ENCODE assay signal across 22 cellular contexts in the genomic region with DNA sequence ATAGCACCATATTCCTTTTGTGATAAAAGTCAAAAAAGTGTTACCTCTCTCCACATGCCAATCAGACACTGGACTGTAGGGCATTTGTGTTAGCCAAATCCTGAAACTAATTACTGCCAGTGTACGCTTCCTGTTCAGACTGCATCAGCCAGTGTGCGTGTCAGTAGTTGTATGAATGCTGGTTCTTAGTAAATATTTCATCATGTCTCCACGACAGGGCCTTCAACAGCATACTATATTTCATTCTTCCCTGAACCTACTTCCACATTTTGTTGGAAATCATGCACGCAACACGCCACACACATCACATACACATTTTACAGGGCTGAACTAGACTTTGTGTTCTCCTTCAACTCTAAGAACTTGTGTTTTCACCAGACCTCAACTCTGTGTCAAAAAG.
DNase-seq lines count a peak whose midpoint lies in the region; ATAC-seq lines count a peak whose summit lies in the region.
"Had no signal": no experiment of that assay in that cellular context is flagged by ENCODE, and none has a peak within 500 bp of the region (broad histone marks: within the 10 kb centered on the region; RNA-seq: fewer than 3 reads in every experiment).

No MANE protein-coding gene starts in this region.

- no peak overlapping the region for H2BK120ac ChIP-seq in trophoblast cell (ENCODE audit: insufficient read depth, low read length, poor library complexity)

- H3K9me3 ChIP-seq in trophoblast cell (ENCODE audit: insufficient read depth, low read depth, low read length): no peaks in the 10 kb centered on the region
- H3K9me3 ChIP-seq: psoas muscle, tibial artery had no signal

- H4K12ac ChIP-seq in trophoblast cell (ENCODE audit: low read depth, low read length): no peak overlapping the region

- no peak overlapping the region for H3K4ac ChIP-seq in trophoblast cell (ENCODE audit: low read depth, low read length)

- no CpG with 5 or more reads among the region's 5 CpGs for WGBS in trophoblast cell (ENCODE audit: extremely low coverage, insufficient coverage, insufficient read length)

- H3K79me2 ChIP-seq in trophoblast cell (ENCODE audit: control insufficient read depth, insufficient read depth, low read length, poor library complexity): peaks cover 4% of the 10 kb centered on the region

- no peak overlapping the region for H3K18ac ChIP-seq in trophoblast cell (ENCODE audit: low read length)

- POLR2A ChIA-PET in activated CD4-positive, alpha-beta T cell treated with anti-CD3 and anti-CD28 coated beads for 36 hours (lab: Charles Lee): no interaction called here

- no peak overlapping the region for H3K4me2 ChIP-seq in trophoblast cell (ENCODE audit: low read length)

- no peak overlapping the region for H3K23ac ChIP-seq in trophoblast cell (ENCODE audit: low read length)

- no peak overlapping the region for H3K14ac ChIP-seq in trophoblast cell (ENCODE audit: low read length)

- H3K4me1 Mint-ChIP-seq in activated CD4-positive, alpha-beta T cell treated with anti-CD3 and anti-CD28 coated beads for 36 hours: peaks cover 28% of the 10 kb centered on the region
- H3K4me1 Mint-ChIP-seq in activated CD4-positive, alpha-beta T cell treated with anti-CD3 and anti-CD28 coated beads, Interleukin-2, amount 10 ng/mL, durations not matched to agents 24 days and 14 days: no peaks in the 10 kb centered on the region
- H3K4me1 Mint-ChIP-seq: activated CD4-positive, alpha-beta memory T cell treated with anti-CD3 and anti-CD28 coated beads, Interleukin-2, amount 10 ng/mL, durations not matched to agents 7 days and 5 days; activated naive CD8-positive, alpha-beta T cell treated with anti-CD3 and anti-CD28 coated beads for 36 hours; stimulated activated naive B cell treated with anti-CD40 and anti-IgM and Interleukin-4, amounts not matched to agents 10 μg/mL and 1 μg/mL and 100 μg/mL, for 72 hours had no signal

- H4K8ac ChIP-seq in trophoblast cell (ENCODE audit: low read depth, low read length): no peak overlapping the region

- peak overlapping the region; percentile 26 for H3K27ac ChIP-seq in trophoblast cell (ENCODE audit: low read depth, low read length)
- H3K27ac ChIP-seq: 22Rv1, C4-2B, psoas muscle, tibial artery had no signal

- no peak overlapping the region for H2BK12ac ChIP-seq in trophoblast cell (ENCODE audit: low read length)

- no peaks in the 10 kb centered on the region for H3K27me3 ChIP-seq in trophoblast cell (ENCODE audit: insufficient read depth, low read length)
- H3K27me3 ChIP-seq: tibial artery had no signal

- H2AFZ ChIP-seq in trophoblast cell (ENCODE audit: insufficient read depth, low read length, poor library complexity): no peak overlapping the region

- no peak overlapping the region for H2BK5ac ChIP-seq in trophoblast cell (ENCODE audit: low read depth, low read length, poor library complexity)

- no peak overlapping the region for H3K4me3 Mint-ChIP-seq in activated CD4-positive, alpha-beta T cell treated with anti-CD3 and anti-CD28 coated beads for 36 hours
- no peak overlapping the region for H3K4me3 Mint-ChIP-seq in activated CD4-positive, alpha-beta T cell treated with anti-CD3 and anti-CD28 coated beads, Interleukin-2, amount 10 ng/mL, durations not matched to agents 24 days and 14 days
- H3K4me3 Mint-ChIP-seq: activated CD4-positive, alpha-beta memory T cell treated with anti-CD3 and anti-CD28 coated beads, Interleukin-2, amount 10 ng/mL, durations not matched to agents 7 days and 5 days; activated naive CD8-positive, alpha-beta T cell treated with anti-CD3 and anti-CD28 coated beads for 36 hours; activated T-cell treated with anti-CD3 and anti-CD28 coated beads, Interleukin-2, amount 50 U/mL, for 72 hours; brain; nephron; stimulated activated naive B cell treated with anti-CD40 and anti-IgM and Interleukin-4, amounts not matched to agents 10 μg/mL and 1 μg/mL and 100 μg/mL, for 72 hours had no signal

- H3K27ac Mint-ChIP-seq in activated CD4-positive, alpha-beta T cell treated with anti-CD3 and anti-CD28 coated beads for 36 hours: peak overlapping the region; percentile 64
- no peak overlapping the region for H3K27ac Mint-ChIP-seq in activated CD4-positive, alpha-beta T cell treated with anti-CD3 and anti-CD28 coated beads, Interleukin-2, amount 10 ng/mL, durations not matched to agents 24 days and 14 days
- H3K27ac Mint-ChIP-seq: activated CD4-positive, alpha-beta memory T cell treated with anti-CD3 and anti-CD28 coated beads, Interleukin-2, amount 10 ng/mL, durations not matched to agents 7 days and 5 days; activated naive CD8-positive, alpha-beta T cell treated with anti-CD3 and anti-CD28 coated beads for 36 hours; nephron; stimulated activated naive B cell treated with anti-CD40 and anti-IgM and Interleukin-4, amounts not matched to agents 10 μg/mL and 1 μg/mL and 100 μg/mL, for 72 hours had no signal

- no peak overlapping the region for H3K4me3 ChIP-seq in trophoblast cell (ENCODE audit: low read depth, low read length)
- H3K4me3 ChIP-seq: coronary artery, psoas muscle, tibial artery had no signal

- no peak for DNase-seq in activated CD4-positive, alpha-beta T cell treated with anti-CD3 and anti-CD28 coated beads for 36 hours
- DNase-seq in activated CD4-positive, alpha-beta T cell treated with anti-CD3 and anti-CD28 coated beads, Interleukin-2, amount 10 ng/mL, durations not matched to agents 24 days and 14 days: no peak
- DNase-seq in NCI-H460 (ENCODE audit: extremely low read depth, low read depth): peak; percentile 73
- DNase-seq in dermis blood vessel endothelial cell: peak; percentile 56
- peak in 1 of 2 donors; percentile 37 for DNase-seq in trophoblast cell
- DNase-seq in DMS 273 (lab: John Stamatoyannopoulos, UW; ENCODE audit: unreplicated experiment): no peak
- DNase-seq: activated CD4-positive, alpha-beta memory T cell treated with anti-CD3 and anti-CD28 coated beads, Interleukin-2, amount 10 ng/mL, durations not matched to agents 7 days and 5 days; activated naive CD8-positive, alpha-beta T cell treated with anti-CD3 and anti-CD28 coated beads for 36 hours; activated T-cell treated with anti-CD3 and anti-CD28 coated beads, Interleukin-2, amount 50 U/mL, for 72 hours; DND-41; HCEC 1CT; NCI-H510A treated with DMSO at 0.1 percent for 48 hours; psoas muscle; stimulated activated naive B cell treated with anti-CD40 and anti-IgM and Interleukin-4, amounts not matched to agents 10 μg/mL and 1 μg/mL and 100 μg/mL, for 72 hours; tibial artery had no signal

- no peak overlapping the region for H2AK5ac ChIP-seq in trophoblast cell (ENCODE audit: low read length)

- no peaks in the 10 kb centered on the region for H3K9me3 Mint-ChIP-seq in activated CD4-positive, alpha-beta T cell treated with anti-CD3 and anti-CD28 coated beads for 36 hours (ENCODE audit: low read depth)
- H3K9me3 Mint-ChIP-seq in activated CD4-positive, alpha-beta T cell treated with anti-CD3 and anti-CD28 coated beads, Interleukin-2, amount 10 ng/mL, durations not matched to agents 24 days and 14 days: no peaks in the 10 kb centered on the region
- H3K9me3 Mint-ChIP-seq: activated CD4-positive, alpha-beta memory T cell treated with anti-CD3 and anti-CD28 coated beads, Interleukin-2, amount 10 ng/mL, durations not matched to agents 7 days and 5 days; activated naive CD8-positive, alpha-beta T cell treated with anti-CD3 and anti-CD28 coated beads for 36 hours; activated T-cell treated with anti-CD3 and anti-CD28 coated beads, Interleukin-2, amount 50 U/mL, for 72 hours; brain; nephron; stimulated activated naive B cell treated with anti-CD40 and anti-IgM and Interleukin-4, amounts not matched to agents 10 μg/mL and 1 μg/mL and 100 μg/mL, for 72 hours had no signal

- peaks cover 11 to 13% of the 10 kb centered on the region in 2 experiments for H3K4me1 ChIP-seq in trophoblast cell (ENCODE audit: control insufficient read depth in 1 of 2, insufficient read depth in 2 of 2, low read length in 2 of 2)
- H3K4me1 ChIP-seq: psoas muscle, tibial artery had no signal

- CTCF ChIA-PET in activated CD4-positive, alpha-beta T cell treated with anti-CD3 and anti-CD28 coated beads for 36 hours (lab: Charles Lee): interaction anchor here (0.9 kb wide), 1 partner anchor 1420 kb away, joined by 3 read pairs; no protein-coding TSS in a partner anchor

- ATAC-seq in activated CD4-positive, alpha-beta T cell treated with anti-CD3 and anti-CD28 coated beads for 36 hours: peak; percentile 49
- no peak for ATAC-seq in HG02759 (IDR thresholded peaks at IDR 0.05; ENCODE audit: unreplicated experiment)
- no peak for ATAC-seq in HG03108 (IDR thresholded peaks at IDR 0.05; ENCODE audit: unreplicated experiment)
- ATAC-seq: psoas muscle; stimulated activated naive B cell treated with anti-CD40 and anti-IgM and Interleukin-4, amounts not matched to agents 10 μg/mL and 1 μg/mL and 100 μg/mL, for 72 hours had no signal

- H3K9ac ChIP-seq in trophoblast cell (ENCODE audit: low read length): no peak overlapping the region

- H3K27me3 Mint-ChIP-seq in activated CD4-positive, alpha-beta T cell treated with anti-CD3 and anti-CD28 coated beads for 36 hours: no peaks in the 10 kb centered on the region
- H3K27me3 Mint-ChIP-seq in activated CD4-positive, alpha-beta T cell treated with anti-CD3 and anti-CD28 coated beads, Interleukin-2, amount 10 ng/mL, durations not matched to agents 24 days and 14 days: peaks cover 2% of the 10 kb centered on the region
- H3K27me3 Mint-ChIP-seq: activated CD4-positive, alpha-beta memory T cell treated with anti-CD3 and anti-CD28 coated beads, Interleukin-2, amount 10 ng/mL, durations not matched to agents 7 days and 5 days; activated naive CD8-positive, alpha-beta T cell treated with anti-CD3 and anti-CD28 coated beads for 36 hours; brain had no signal

- H3K36me3 ChIP-seq in trophoblast cell (ENCODE audit: control insufficient read depth in 1 of 2, insufficient read depth in 2 of 2, low read length in 2 of 2): peaks cover 14 to 17% of the 10 kb centered on the region in 2 experiments
- H3K36me3 ChIP-seq: tibial artery had no signal

- intact Hi-C loops in activated CD4-positive, alpha-beta T cell treated with anti-CD3 and anti-CD28 coated beads for 36 hours (cut with DNase I, micrococcal nuclease): no loop called here
- intact Hi-C loops in activated CD4-positive, alpha-beta T cell treated with anti-CD3 and anti-CD28 coated beads, Interleukin-2, amount 10 ng/mL, durations not matched to agents 24 days and 14 days (cut with micrococcal nuclease): no loop called here

- H3K36me3 Mint-ChIP-seq in activated CD4-positive, alpha-beta T cell treated with anti-CD3 and anti-CD28 coated beads for 36 hours (ENCODE audit: low read depth): no peaks in the 10 kb centered on the region
- H3K36me3 Mint-ChIP-seq in activated CD4-positive, alpha-beta T cell treated with anti-CD3 and anti-CD28 coated beads, Interleukin-2, amount 10 ng/mL, durations not matched to agents 24 days and 14 days (ENCODE audit: low read depth): no peaks in the 10 kb centered on the region
- H3K36me3 Mint-ChIP-seq: activated naive CD8-positive, alpha-beta T cell treated with anti-CD3 and anti-CD28 coated beads for 36 hours; brain; stimulated activated naive B cell treated with anti-CD40 and anti-IgM and Interleukin-4, amounts not matched to agents 10 μg/mL and 1 μg/mL and 100 μg/mL, for 72 hours had no signal

- H3K79me1 ChIP-seq in trophoblast cell (ENCODE audit: low read length): peaks cover 12% of the 10 kb centered on the region

- H4K91ac ChIP-seq in trophoblast cell (ENCODE audit: low read depth, low read length): no peak overlapping the region

Comparison
In these comparisons a context has a peak if more than half of its experiments do, and no peak if none do; other contexts are left out.
1. DNase-seq: peak in NCI-H460 (single experiment) and dermis blood vessel endothelial cell (single experiment); none in activated CD4-positive, alpha-beta T cell treated with anti-CD3 and anti-CD28 coated beads for 36 hours (single experiment), activated CD4-positive, alpha-beta T cell treated with anti-CD3 and anti-CD28 coated beads, Interleukin-2, amount 10 ng/mL, durations not matched to agents 24 days and 14 days (single experiment) and DMS 273 (single experiment).